Comparison of ENCODE assay signal across 9 cellular contexts in genomic region chr11:46615756-46616155, GRCh38. TPM values are rescaled to one million over a fixed set of nuclear protein-coding genes. Genes with fewer than 3 reads are reported as not detected.
A peak's percentile ranks its signal among the peaks of the same experiment; 100 is the strongest.
DNase-seq lines count a peak whose midpoint lies in the region; TF ChIP-seq lines count a peak whose summit lies in the region.
"Had no signal": no experiment of that assay in that cellular context is flagged by ENCODE, and none has a peak within 500 bp of the region (broad histone marks: within the 10 kb centered on the region; RNA-seq: fewer than 3 reads in every experiment).

No MANE protein-coding gene starts in this region.

- DNase-seq in activated CD4-positive, alpha-beta T cell treated with anti-CD3 and anti-CD28 coated beads, Interleukin-2, amount 10 ng/mL, durations not matched to agents 24 days and 14 days, result peak; percentile 59
- DNase-seq in activated CD4-positive, alpha-beta T cell treated with anti-CD3 and anti-CD28 coated beads, Interleukin-2, amount 50 U/mL, for 1 hour, result no peak
- DNase-seq in LNCaP clone FGC (ENCODE audit: low read depth) (no peak), brain microvascular endothelial cell (peak; percentile 16), neural progenitor cell (ENCODE audit: low spot score) (no peak), SW 1271 (lab: John Stamatoyannopoulos, UW) (no peak), dorsolateral prefrontal cortex (no peak), kidney glomerular epithelial cell (lab: John Stamatoyannopoulos, UW) (no peak)
- DNase-seq: NCI-H1436 treated with DMSO at 0.1 percent for 48 hours had no signal

- peak overlapping the region; percentile 93 for H3K4me3 Mint-ChIP-seq in activated CD4-positive, alpha-beta T cell treated with anti-CD3 and anti-CD28 coated beads, Interleukin-2, amount 10 ng/mL, durations not matched to agents 24 days and 14 days
- H3K4me3 Mint-ChIP-seq in neural progenitor cell, result peak overlapping the region; percentile 98

- H3K27ac Mint-ChIP-seq in activated CD4-positive, alpha-beta T cell treated with anti-CD3 and anti-CD28 coated beads, Interleukin-2, amount 10 ng/mL, durations not matched to agents 24 days and 14 days, result no peak overlapping the region
- H3K27ac Mint-ChIP-seq in neural progenitor cell, result no peak overlapping the region

- no peak overlapping the region for H3K9ac ChIP-seq in neural progenitor cell

- TF ChIP-seq CTCF in LNCaP clone FGC (IDR thresholded peaks at IDR 0.05; ENCODE audit: control insufficient read depth, extremely low read depth, insufficient read depth) (no peak), brain microvascular endothelial cell (IDR thresholded peaks at IDR 0.05; ENCODE audit: low read depth, low read length, missing control alignments) (no peak), neural progenitor cell (IDR thresholded peaks at IDR 0.05) (no peak), dorsolateral prefrontal cortex (IDR thresholded peaks at IDR 0.05 in 54 of 56, conservative IDR thresholded peaks at IDR 0.05 in 2 of 56; ENCODE audit: low read depth in 1 of 56, partially characterized antibody in 56 of 56) (no peak)

- H3K36me3 ChIP-seq in brain microvascular endothelial cell (replicated peaks) (peaks cover 8% of the 10 kb centered on the region), neural progenitor cell (no peaks in the 10 kb centered on the region)

- no peaks in the 10 kb centered on the region for H3K9me3 ChIP-seq in neural progenitor cell (ENCODE audit: low read depth)

- peaks cover 38% of the 10 kb centered on the region for H3K79me2 ChIP-seq in neural progenitor cell (ENCODE audit: low read depth)

- no peaks in the 10 kb centered on the region for H3K27me3 Mint-ChIP-seq in activated CD4-positive, alpha-beta T cell treated with anti-CD3 and anti-CD28 coated beads, Interleukin-2, amount 10 ng/mL, durations not matched to agents 24 days and 14 days
- peaks cover 3% of the 10 kb centered on the region for H3K27me3 Mint-ChIP-seq in neural progenitor cell (ENCODE audit: insufficient read depth, low read depth)

- no peaks in the 10 kb centered on the region for H4K20me1 ChIP-seq in neural progenitor cell (ENCODE audit: low read depth)

- H2AFZ ChIP-seq in neural progenitor cell (replicated peaks), result no peak overlapping the region

- peak overlapping the region; percentile 93 for H3K4me3 ChIP-seq in LNCaP clone FGC (ENCODE audit: low read depth, low read length)
- no peak overlapping the region for H3K4me3 ChIP-seq in brain microvascular endothelial cell (ENCODE audit: low read depth, low read length)
- no peak overlapping the region for H3K4me3 ChIP-seq in neural progenitor cell
- H3K4me3 ChIP-seq in dorsolateral prefrontal cortex, result peak overlapping the region in 17 of 59 donors; percentile 11 to 100 (median 99)

- H3K4me1 Mint-ChIP-seq in activated CD4-positive, alpha-beta T cell treated with anti-CD3 and anti-CD28 coated beads, Interleukin-2, amount 10 ng/mL, durations not matched to agents 24 days and 14 days, result peaks cover 29% of the 10 kb centered on the region
- H3K4me1 Mint-ChIP-seq in neural progenitor cell, result peaks cover 26% of the 10 kb centered on the region

- H3K27me3 ChIP-seq in brain microvascular endothelial cell (replicated peaks) (no peaks in the 10 kb centered on the region), neural progenitor cell (no peaks in the 10 kb centered on the region), dorsolateral prefrontal cortex (no peaks in the 10 kb centered on the region)

- H3K27ac ChIP-seq in brain microvascular endothelial cell (no peak overlapping the region), neural progenitor cell (no peak overlapping the region), dorsolateral prefrontal cortex (peak overlapping the region in 21 of 59 donors; percentile 2 to 99 (median 95))

- peaks cover 5% of the 10 kb centered on the region for H3K36me3 Mint-ChIP-seq in activated CD4-positive, alpha-beta T cell treated with anti-CD3 and anti-CD28 coated beads, Interleukin-2, amount 10 ng/mL, durations not matched to agents 24 days and 14 days (ENCODE audit: low read depth)
- H3K36me3 Mint-ChIP-seq in neural progenitor cell, result no peaks in the 10 kb centered on the region

- H3K4me1 ChIP-seq in neural progenitor cell, result peaks cover 11% of the 10 kb centered on the region

- in situ Hi-C loops in brain microvascular endothelial cell (cut with HindIII; ENCODE audit: low pct_ligation_motif_present, low sequenced_read_pairs), result no loop called here

- H3F3A ChIP-seq in neural progenitor cell (ENCODE audit: low read depth), result peaks cover 13% of the 10 kb centered on the region

- H3K9me3 Mint-ChIP-seq in activated CD4-positive, alpha-beta T cell treated with anti-CD3 and anti-CD28 coated beads, Interleukin-2, amount 10 ng/mL, durations not matched to agents 24 days and 14 days, result no peaks in the 10 kb centered on the region
- no peaks in the 10 kb centered on the region for H3K9me3 Mint-ChIP-seq in neural progenitor cell

- intact Hi-C loops in activated CD4-positive, alpha-beta T cell treated with anti-CD3 and anti-CD28 coated beads, Interleukin-2, amount 10 ng/mL, durations not matched to agents 24 days and 14 days (cut with micrococcal nuclease), result loop anchor here (2.0 to 5.0 kb wide), 2 partner anchors 55 to 123 kb away; no protein-coding TSS in a partner anchor
- intact Hi-C loops in dorsolateral prefrontal cortex (cut with DNase I), result loop anchor here (2.0 to 10.0 kb wide), 3 partner anchors 81 to 231 kb away; partner anchors contain the start of gene MDK (in 2 of the 2)

- H3K4me2 ChIP-seq in neural progenitor cell, result peak overlapping the region; percentile 88

RNA-seq across cellular contexts. Expression of gene HARBI1, which starts 1.3 kb away (rescaled TPM):
- total RNA-seq in activated CD4-positive, alpha-beta T cell treated with anti-CD3 and anti-CD28 coated beads, Interleukin-2, amount 10 ng/mL, durations not matched to agents 24 days and 14 days, result 4.3 and 4.5 TPM in 2 replicates
- total RNA-seq in neural progenitor cell (ENCODE audit: low replicate concordance) (4.6 and 5.3 TPM in 2 replicates), dorsolateral prefrontal cortex (10 to 100 TPM in 23 of 120 experiments, 1 to 10 TPM in 97; 4.5 to 29.2 (median 8.0) TPM)

RNA-seq across cellular contexts. Expression of gene ATG13, which starts 1.6 kb away (rescaled TPM):
- 55.4 and 55.6 TPM in 2 replicates for total RNA-seq in activated CD4-positive, alpha-beta T cell treated with anti-CD3 and anti-CD28 coated beads, Interleukin-2, amount 10 ng/mL, durations not matched to agents 24 days and 14 days
- total RNA-seq in neural progenitor cell (ENCODE audit: low replicate concordance), result 75.4 and 88.5 TPM in 2 replicates
- 100 to 1,000 TPM; 107 to 201 (median 150) TPM for total RNA-seq in dorsolateral prefrontal cortex

RNA-seq across cellular contexts. Expression of gene AMBRA1, which starts 21.9 kb away (rescaled TPM):
- 27.7 and 34.9 TPM in 2 replicates for total RNA-seq in activated CD4-positive, alpha-beta T cell treated with anti-CD3 and anti-CD28 coated beads, Interleukin-2, amount 10 ng/mL, durations not matched to agents 24 days and 14 days
- 20.7 and 35.9 TPM in 2 replicates for total RNA-seq in neural progenitor cell (ENCODE audit: low replicate concordance)
- total RNA-seq in dorsolateral prefrontal cortex, result 10 to 100 TPM; 38.0 to 80.2 (median 50.1) TPM

Comparison
In these comparisons a context has a peak if more than half of its experiments do, and no peak if none do; other contexts are left out.
1. DNase-seq: peak in activated CD4-positive, alpha-beta T cell treated with anti-CD3 and anti-CD28 coated beads, Interleukin-2, amount 10 ng/mL, durations not matched to agents 24 days and 14 days (single experiment) and brain microvascular endothelial cell (single experiment); none in activated CD4-positive, alpha-beta T cell treated with anti-CD3 and anti-CD28 coated beads, Interleukin-2, amount 50 U/mL, for 1 hour (single experiment), LNCaP clone FGC (single experiment), neural progenitor cell (single experiment), SW 1271 (0 of 2), dorsolateral prefrontal cortex (0 of 10) and kidney glomerular epithelial cell (single experiment).